Comparison of ENCODE assay signal across 1 cellular context in the genomic region with DNA sequence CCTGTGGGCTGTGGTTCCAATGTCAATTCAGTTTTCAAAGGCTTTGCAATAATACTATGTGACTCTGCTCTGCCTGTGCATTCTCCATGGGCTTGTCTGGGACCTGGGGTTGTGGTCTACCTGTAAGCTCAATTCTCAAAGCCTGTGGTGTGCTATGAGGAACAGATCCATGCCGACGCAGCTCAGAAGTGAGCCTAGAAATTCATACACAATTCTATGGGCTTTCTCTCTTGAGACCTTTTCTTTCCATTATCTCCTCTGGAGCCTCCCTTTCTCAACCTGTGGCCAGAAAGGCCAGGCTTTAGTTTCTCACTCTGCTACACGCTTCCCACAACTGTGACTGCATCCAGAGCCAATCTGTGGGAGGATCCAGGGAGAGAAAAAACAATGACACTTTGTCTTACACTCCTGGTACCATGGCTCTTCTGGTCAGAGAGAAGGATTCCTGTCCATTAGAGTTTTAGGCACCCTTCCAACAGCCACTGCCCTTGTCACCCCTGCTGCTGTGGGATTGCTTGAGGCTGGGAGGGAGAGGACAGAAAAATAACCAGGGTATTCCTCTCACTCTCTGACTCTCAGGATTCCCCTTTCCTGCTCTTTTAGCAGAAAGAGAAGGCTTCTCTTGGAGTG.
TF ChIP-seq lines count a peak whose summit lies in the region.

No MANE protein-coding gene starts in this region.

TF ChIP-seq in H1, 55 proteins besides CTCF, POLR2A, EP300 and RAD21:
- TF ChIP-seq SRF (IDR thresholded peaks at IDR 0.05; ENCODE audit: low read depth, low read length), result no peak
- TF ChIP-seq, protein P1, sequence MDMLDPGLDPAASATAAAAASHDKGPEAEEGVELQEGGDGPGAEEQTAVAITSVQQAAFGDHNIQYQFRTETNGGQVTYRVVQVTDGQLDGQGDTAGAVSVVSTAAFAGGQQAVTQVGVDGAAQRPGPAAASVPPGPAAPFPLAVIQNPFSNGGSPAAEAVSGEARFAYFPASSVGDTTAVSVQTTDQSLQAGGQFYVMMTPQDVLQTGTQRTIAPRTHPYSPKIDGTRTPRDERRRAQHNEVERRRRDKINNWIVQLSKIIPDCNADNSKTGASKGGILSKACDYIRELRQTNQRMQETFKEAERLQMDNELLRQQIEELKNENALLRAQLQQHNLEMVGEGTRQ (IDR thresholded peaks at IDR 0.05; ENCODE audit: low read length), result no peak
- no peak for TF ChIP-seq NRF1 (IDR thresholded peaks at IDR 0.05; ENCODE audit: low read depth, low read length)
- TF ChIP-seq MAFK (IDR thresholded peaks at IDR 0.05; ENCODE audit: low read depth, low read length), result no peak
- no peak for TF ChIP-seq GABPA (IDR thresholded peaks at IDR 0.05; ENCODE audit: borderline replicate concordance, insufficient read depth, low read length)
